In genomic region chr2:112754562-112754961, GRCh38 we compare ENCODE assay signal across 26 cellular contexts. TPM values are rescaled to one million over a fixed set of nuclear protein-coding genes. Genes with fewer than 3 reads are reported as not detected.
DNase-seq lines count a peak whose midpoint lies in the region; ATAC-seq and TF ChIP-seq lines count a peak whose summit lies in the region.
"Had no signal": no experiment of that assay in that cellular context is flagged by ENCODE, and none has a peak within 500 bp of the region (broad histone marks: within the 10 kb centered on the region; RNA-seq: fewer than 3 reads in every experiment).

No MANE protein-coding gene starts in this region.

- no peak overlapping the region for H3K14ac ChIP-seq in IMR-90 (replicated peaks; ENCODE audit: low read depth, low read length)

- no peaks in the 10 kb centered on the region for H3K9me3 ChIP-seq in IMR-90 (ENCODE audit: control insufficient read depth, insufficient read depth, low read length)
- H3K9me3 ChIP-seq in hepatocyte (ENCODE audit: low read depth), result no peaks in the 10 kb centered on the region
- no peaks in the 10 kb centered on the region for H3K9me3 ChIP-seq in tibial artery
- no peaks in the 10 kb centered on the region for H3K9me3 ChIP-seq in suprapubic skin
- H3K9me3 ChIP-seq: esophagus squamous epithelium had no signal

- no peak overlapping the region for H3K9ac ChIP-seq in IMR-90 (ENCODE audit: low read depth, low read length)
- H3K9ac ChIP-seq: GM23248 had no signal

- H2BK5ac ChIP-seq in IMR-90 (ENCODE audit: low read depth, low read length, poor library complexity, severe bottlenecking), result no peak overlapping the region

- no peak overlapping the region for H4K91ac ChIP-seq in IMR-90 (ENCODE audit: insufficient read depth, low read depth, low read length)

- TF ChIP-seq CTCF in IMR-90 (conservative IDR thresholded peaks at IDR 0.05; ENCODE audit: low read depth, low read length) (no peak), hepatocyte (IDR thresholded peaks at IDR 0.05; ENCODE audit: poor library complexity) (no peak), tibial artery (IDR thresholded peaks at IDR 0.05) (no peak), suprapubic skin (IDR thresholded peaks at IDR 0.05) (no peak)

- no peak for ATAC-seq in IMR-90 (ENCODE audit: low read depth)
- ATAC-seq in GM21717 (IDR thresholded peaks at IDR 0.05; ENCODE audit: unreplicated experiment), result no peak
- ATAC-seq: SK-N-SH treated with all-trans-retinoic acid at 6 μM for 48 hours had no signal

- POLR2A ChIA-PET in IMR-90 (lab: Charles Lee; ENCODE audit: unreplicated experiment), result no interaction called here

- intact Hi-C loops in IMR-90 (cut with micrococcal nuclease), result no loop called here
- intact Hi-C loops in tibial artery (cut with DNase I; ENCODE audit: low total_unique reads), result no loop called here

- peaks cover 57 to 69% of the 10 kb centered on the region in 2 experiments for H3K79me1 ChIP-seq in IMR-90 (ENCODE audit: low read depth in 1 of 2, low read length in 2 of 2)

- no peak overlapping the region for H3K4me3 ChIP-seq in IMR-90 (ENCODE audit: insufficient read depth, low read depth, low read length)
- H3K4me3 ChIP-seq in hepatocyte, result no peak overlapping the region
- no peak overlapping the region for H3K4me3 ChIP-seq in tibial artery
- H3K4me3 ChIP-seq in suprapubic skin, result no peak overlapping the region
- H3K4me3 ChIP-seq: cardiac muscle cell, esophagus squamous epithelium, GM23248 had no signal

- no TSS peak for BruUV-seq in IMR-90 (replicated peaks; lab: Mats Ljungman, UMichigan)

- H3K27me3 ChIP-seq in IMR-90 (ENCODE audit: control insufficient read depth, insufficient read depth, low read length) (no peaks in the 10 kb centered on the region), hepatocyte (no peaks in the 10 kb centered on the region), tibial artery (no peaks in the 10 kb centered on the region), suprapubic skin (no peaks in the 10 kb centered on the region)
- H3K27me3 ChIP-seq: cardiac muscle cell, esophagus squamous epithelium had no signal

- no peak overlapping the region for H2AK5ac ChIP-seq in IMR-90 (ENCODE audit: low read depth, low read length)

- peaks cover 6% of the 10 kb centered on the region for H3K9me1 ChIP-seq in IMR-90 (ENCODE audit: insufficient read depth, low read length)

- H3K27ac ChIP-seq in IMR-90 (ENCODE audit: insufficient read depth, low read length) (no peak overlapping the region), hepatocyte (peak overlapping the region; percentile 57), tibial artery (no peak overlapping the region), suprapubic skin (no peak overlapping the region)
- H3K27ac ChIP-seq: cardiac muscle cell, GM23248 had no signal

- H3K36me3 ChIP-seq in IMR-90 (ENCODE audit: control insufficient read depth, insufficient read depth, low read length) (peaks cover 2% of the 10 kb centered on the region; the same call in 1 of the 2 replicates), hepatocyte (replicated peaks; ENCODE audit: insufficient read depth, low read depth) (no peaks in the 10 kb centered on the region), tibial artery (no peaks in the 10 kb centered on the region), suprapubic skin (no peaks in the 10 kb centered on the region)

- DNase-seq in AML-193 (lab: John Stamatoyannopoulos, UW) (peak; percentile 52 to 68), IMR-90 (no peak), SKM-1 treated with dmso at 0.1 percent for 144 hours (lab: John Stamatoyannopoulos, UW; ENCODE audit: unreplicated experiment) (peak; percentile 61), hepatocyte (ENCODE audit: low spot score) (no peak), tibial artery (no peak), suprapubic skin (ENCODE audit: low spot score in 2 of 2) (no peak), SHP77 (lab: John Stamatoyannopoulos, UW) (no peak)
- DNase-seq: activated CD4-positive, alpha-beta T cell treated with anti-CD3 and anti-CD28 coated beads for 48 hours; activated CD8-positive, alpha-beta memory T cell treated with anti-CD3 and anti-CD28 coated beads, Interleukin-2, amount 50 U/mL, for 48 hours; activated effector memory CD4-positive, alpha-beta T cell treated with anti-CD3 and anti-CD28 coated beads, Interleukin-2, amount 50 U/mL, for 16 hours; amniotic stem cell; CD4-positive, alpha-beta T cell; DMS79; esophagus squamous epithelium; GM23248; Karpas-422; NCI-H146; NCI-H2227 treated with DMSO at 0.1 percent for 48 hours; NCI-H82; stimulated activated CD4-positive, alpha-beta T cell treated with anti-CD3 and anti-CD28 coated beads, Interleukin-12 subunit alpha, Interleukin-12 subunit beta, amount 100 ng/mL, for 4 hours had no signal

- no peak overlapping the region for H4K5ac ChIP-seq in IMR-90 (ENCODE audit: low read depth, low read length)

- dilution Hi-C loops in IMR-90 (cut with HindIII; ENCODE audit: low sequenced_read_pairs, unreplicated experiment), result no loop called here

- no peak for TF ChIP-seq POLR2A in IMR-90 (IDR thresholded peaks at IDR 0.05; ENCODE audit: low read depth, low read length)
- no peak for TF ChIP-seq POLR2A in suprapubic skin (IDR thresholded peaks at IDR 0.05)

- H3K4me2 ChIP-seq in IMR-90 (ENCODE audit: low read depth, low read length), result no peak overlapping the region
- H3K4me2 ChIP-seq in hepatocyte, result no peak overlapping the region

- H2BK15ac ChIP-seq in IMR-90 (ENCODE audit: low read depth, low read length), result no peak overlapping the region

- H2BK20ac ChIP-seq in IMR-90 (ENCODE audit: low read depth, low read length), result no peak overlapping the region

- no peak overlapping the region for H3K18ac ChIP-seq in IMR-90 (ENCODE audit: low read depth, low read length)

- H3K9me2 ChIP-seq in hepatocyte (replicated peaks; ENCODE audit: insufficient read depth), result no peaks in the 10 kb centered on the region

- peak overlapping the region; percentile 9; the same call in 1 of the 2 replicates for H2BK120ac ChIP-seq in IMR-90 (ENCODE audit: low read depth, low read length)

- TF ChIP-seq RAD21 in IMR-90 (IDR thresholded peaks at IDR 0.05; ENCODE audit: low read length), result no peak

- no peak overlapping the region; the same call in 1 of the 2 replicates for H3K23ac ChIP-seq in IMR-90 (ENCODE audit: low read depth, low read length)

- H3K79me2 ChIP-seq in hepatocyte, result no peaks in the 10 kb centered on the region

- H3K4me1 ChIP-seq in IMR-90 (ENCODE audit: control insufficient read depth, insufficient read depth, low read length), result peaks cover 12% of the 10 kb centered on the region
- H3K4me1 ChIP-seq in hepatocyte (ENCODE audit: insufficient read depth), result peaks cover 46% of the 10 kb centered on the region
- no peaks in the 10 kb centered on the region for H3K4me1 ChIP-seq in tibial artery
- H3K4me1 ChIP-seq in suprapubic skin, result no peaks in the 10 kb centered on the region

- H4K20me1 ChIP-seq in IMR-90 (ENCODE audit: insufficient read depth, low read length) (no peaks in the 10 kb centered on the region), hepatocyte (ENCODE audit: insufficient read depth, poor library complexity, severe bottlenecking) (no peaks in the 10 kb centered on the region)

- no peak overlapping the region for H2AK9ac ChIP-seq in IMR-90 (replicated peaks; ENCODE audit: low read depth, low read length, poor library complexity)

- no peak overlapping the region for H3K56ac ChIP-seq in IMR-90 (ENCODE audit: extremely low read depth, insufficient read depth, low read length)

- WGBS in IMR-90 (ENCODE audit: extremely low coverage in 2 of 2, insufficient read length in 1 of 2), 2 experiments, result 100% methylated on average over 1 of the region's 1 CpG; no CpG with 5 or more reads in 1 of the 2 experiments
- WGBS in hepatocyte (ENCODE audit: low lambda C conversion rate, missing lambda C conversion rate), result 97% methylated on average over 1 of the region's 1 CpG
- 100% methylated on average over 1 of the region's 1 CpG for WGBS in suprapubic skin

- CTCF ChIA-PET in IMR-90 (lab: Yijun Ruan, JAX), result interaction anchor here (3.6 kb wide), 1 partner anchor 188 kb away, joined by 27 read pairs; no protein-coding TSS in a partner anchor

- no peak overlapping the region for H2AFZ ChIP-seq in IMR-90 (replicated peaks; ENCODE audit: low read length, poor library complexity)
- H2AFZ ChIP-seq in hepatocyte, result peak overlapping the region; percentile 15
- H2AFZ ChIP-seq: GM23248 had no signal

- H4K8ac ChIP-seq in IMR-90 (ENCODE audit: low read depth in 2 of 2, low read length in 2 of 2), result no peak overlapping the region; a peak in 1 of 4 replicates

- no peak for TF ChIP-seq EP300 in suprapubic skin (IDR thresholded peaks at IDR 0.05)

- in situ Hi-C loops in IMR-90 (cut with MboI; ENCODE audit: low sequenced_read_pairs), result loop anchor here (5.0 to 10.0 kb wide), 2 partner anchors 120 to 193 kb away; no protein-coding TSS in a partner anchor

- no peak overlapping the region for H3K4ac ChIP-seq in IMR-90 (ENCODE audit: low read depth, low read length)

TF ChIP-seq in IMR-90, 13 proteins besides CTCF, POLR2A, EP300 and RAD21 (continues in another document):
- TF ChIP-seq SMC3 (IDR thresholded peaks at IDR 0.05; ENCODE audit: low read depth, low read length) (no peak), RFX5 (IDR thresholded peaks at IDR 0.05; ENCODE audit: low read depth, low read length) (no peak), NFE2L2 (IDR thresholded peaks at IDR 0.05; ENCODE audit: low read depth, low read length) (no peak), MXI1 (IDR thresholded peaks at IDR 0.05; ENCODE audit: borderline replicate concordance, low read depth, low read length) (no peak), BHLHE40 (IDR thresholded peaks at IDR 0.05; ENCODE audit: low read depth, low read length) (no peak)

RNA-seq across cellular contexts. Expression of gene CKAP2L, which starts 9.8 kb away (rescaled TPM):
- total RNA-seq in IMR-90 (2012; rRNA removed), result 9.9 and 13.3 TPM in 2 replicates
- 6.3 and 6.4 TPM in 2 replicates for polyA plus RNA-seq in IMR-90 (2012; rRNA removed)
- polyA plus RNA-seq in IMR-90 (2012; cell fraction: cytosol; rRNA removed), result 0.43 and 0.55 TPM in 2 replicates
- 0.50 and 2.0 TPM in 2 replicates for polyA plus RNA-seq in IMR-90 (2012; cell fraction: nucleus; rRNA removed; ENCODE audit: low replicate concordance)
- 4.3 and 8.1 TPM in 2 replicates for total RNA-seq in hepatocyte
- 5.0 and 7.2 TPM in 2 replicates for polyA plus RNA-seq in hepatocyte
- total RNA-seq in suprapubic skin, result 1 to 10 TPM; 1.7 to 9.1 (median 3.2) TPM

RNA-seq across cellular contexts. Expression of gene IL1A, which starts 29.7 kb away (rescaled TPM):
- total RNA-seq in IMR-90 (2012; rRNA removed) (0.83 and 1.1 TPM in 2 replicates), hepatocyte (2.3 and 3.1 TPM in 2 replicates), suprapubic skin (1 to 10 TPM in 1 of 4 donors, under 1 TPM in 2, not detected in 1; 0.49 to 1.1 (median 0.76) TPM)
- polyA plus RNA-seq in IMR-90 (2012; rRNA removed) (0.39 and 0.48 TPM in 2 replicates), hepatocyte (1.1 and 1.4 TPM in 2 replicates)
- polyA plus RNA-seq in IMR-90 (2012; cell fraction: cytosol; rRNA removed), result 0.05 and 0.30 TPM in 2 replicates
- polyA plus RNA-seq in IMR-90 (2012; cell fraction: nucleus; rRNA removed; ENCODE audit: low replicate concordance), result 0.08 and 1.6 TPM in 2 replicates
- total RNA-seq: cardiac muscle cell; CD4-positive, alpha-beta T cell had no signal
- polyA plus RNA-seq: cardiac muscle cell, GM23248 had no signal

RNA-seq across cellular contexts. Expression of gene NT5DC4, which starts 33.7 kb away (rescaled TPM):
- total RNA-seq in IMR-90 (2012; rRNA removed) (not detected in 2 replicates), hepatocyte (1.2 and 2.7 TPM in 2 replicates), suprapubic skin (1 to 10 TPM in 1 of 4 donors, not detected in 3; 4.2 TPM)
- polyA plus RNA-seq in IMR-90 (2012; rRNA removed) (not detected in 2 replicates), hepatocyte (0.79 and 2.3 TPM in 2 replicates)
- polyA plus RNA-seq in IMR-90 (2012; cell fraction: cytosol; rRNA removed), result not detected in 2 replicates
- not detected in 2 replicates for polyA plus RNA-seq in IMR-90 (2012; cell fraction: nucleus; rRNA removed; ENCODE audit: low replicate concordance)
- total RNA-seq: A673; cardiac muscle cell; CD4-positive, alpha-beta T cell; esophagus squamous epithelium; glomerular endothelial cell; GM23248; renal cortical epithelial cell had no signal
- polyA plus RNA-seq: cardiac muscle cell, GM23248 had no signal

Comparison
In these comparisons a context has a peak if more than half of its experiments do, and no peak if none do; other contexts are left out.
1. DNase-seq: peak in AML-193 (2 of 2) and SKM-1 treated with dmso at 0.1 percent for 144 hours (single experiment); none in IMR-90 (single experiment), hepatocyte (single experiment), tibial artery (0 of 2), suprapubic skin (0 of 2) and SHP77 (0 of 2).